In the genomic region with DNA sequence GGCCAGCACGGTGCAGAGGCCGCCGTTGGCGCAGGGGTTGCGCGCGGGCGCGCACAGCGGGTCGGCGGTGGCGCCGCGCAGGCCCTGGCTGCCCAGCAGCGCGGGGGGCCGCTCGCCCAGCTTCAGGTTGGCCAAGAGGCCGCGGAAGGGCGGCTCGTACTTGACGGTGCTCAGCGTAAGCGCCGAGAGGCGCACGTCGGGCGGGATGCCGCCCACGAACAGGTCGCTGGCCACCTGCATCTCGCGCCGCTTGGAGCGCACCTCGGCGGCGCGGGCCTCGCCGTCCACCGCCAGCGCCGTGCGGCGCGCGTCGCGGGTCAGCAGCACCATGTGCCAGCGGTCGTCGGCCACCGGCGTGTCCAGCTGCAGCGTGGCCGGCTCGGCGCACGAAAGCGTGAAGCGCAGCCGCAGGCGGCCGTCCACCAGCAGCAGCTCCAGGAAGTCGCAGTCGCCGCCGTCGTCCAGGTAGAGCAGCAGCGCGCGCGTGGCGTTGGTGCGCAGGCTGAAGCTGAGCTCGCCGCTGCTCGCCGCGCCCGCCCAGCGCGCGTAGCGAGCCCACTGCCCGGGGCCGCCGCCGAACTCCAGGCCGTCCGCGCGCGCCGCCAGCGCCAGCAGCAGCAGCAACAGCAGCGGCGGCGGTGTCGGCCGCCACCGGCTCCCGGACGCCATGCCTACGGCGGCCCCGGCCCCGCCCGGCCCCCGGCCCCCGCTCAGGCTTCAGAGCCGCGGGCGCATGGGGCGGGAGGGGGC, we compare ENCODE assay signal across 8 cellular contexts. TPM values are rescaled to one million over a fixed set of nuclear protein-coding genes. Genes with fewer than 3 reads are reported as not detected.
A peak's percentile ranks its signal among the peaks of the same experiment; 100 is the strongest.
DNase-seq lines count a peak whose midpoint lies in the region; ATAC-seq and TF ChIP-seq lines count a peak whose summit lies in the region.

No MANE protein-coding gene starts in this region.

- TF ChIP-seq POLR2A in body of pancreas (IDR thresholded peaks at IDR 0.05), result no peak
- no peak for TF ChIP-seq POLR2A in erythroblast (IDR thresholded peaks at IDR 0.05; ENCODE audit: low read length)

- DNase-seq in AG10803 (ENCODE audit: low read depth) (peak; percentile 20), body of pancreas (peak; percentile 25 to 70 (median 52)), left colon (peak in 1 of 2 donors; percentile 51), HuH-7.5 (ENCODE audit: low spot score) (no peak), erythroblast (lab: John Stamatoyannopoulos, UW) (no peak), HT-29 (ENCODE audit: low spot score) (no peak)
- no peak for DNase-seq in activated naive CD4-positive, alpha-beta T cell treated with anti-CD3 and anti-CD28 coated beads for 36 hours

- peaks cover 66% of the 10 kb centered on the region for H3K27me3 Mint-ChIP-seq in activated naive CD4-positive, alpha-beta T cell treated with anti-CD3 and anti-CD28 coated beads for 36 hours (ENCODE audit: low read depth)

- TF ChIP-seq CTCF in AG10803 (conservative IDR thresholded peaks at IDR 0.05; ENCODE audit: low read length) (no peak), HEK293 (tag by site-specific recombination; IDR thresholded peaks at IDR 0.05) (no peak), body of pancreas (IDR thresholded peaks at IDR 0.05) (no peak)

- peaks cover 14% of the 10 kb centered on the region for H3K4me1 Mint-ChIP-seq in activated naive CD4-positive, alpha-beta T cell treated with anti-CD3 and anti-CD28 coated beads for 36 hours (ENCODE audit: low read depth)

- H3K4me3 ChIP-seq in AG10803 (ENCODE audit: low read length) (no peak overlapping the region), HEK293 (ENCODE audit: low read depth, low read length) (no peak overlapping the region), body of pancreas (no peak overlapping the region)

- no peaks in the 10 kb centered on the region for H3K9me3 Mint-ChIP-seq in activated naive CD4-positive, alpha-beta T cell treated with anti-CD3 and anti-CD28 coated beads for 36 hours

- H3K4me1 ChIP-seq in HEK293 (ENCODE audit: control insufficient read depth, insufficient read depth, low read length) (no peaks in the 10 kb centered on the region), body of pancreas (peaks cover 13% of the 10 kb centered on the region)

- WGBS in body of pancreas, 2 donors, result 0 to 3% methylated on average over 1 to 69 of the region's 119 CpGs

- H3K4me3 Mint-ChIP-seq in activated naive CD4-positive, alpha-beta T cell treated with anti-CD3 and anti-CD28 coated beads for 36 hours, result no peak overlapping the region

- H3K27ac ChIP-seq in HEK293 (ENCODE audit: extremely low read depth, low read depth, low read length) (no peak overlapping the region), body of pancreas (no peak overlapping the region)

- no peak overlapping the region for H3K27ac Mint-ChIP-seq in activated naive CD4-positive, alpha-beta T cell treated with anti-CD3 and anti-CD28 coated beads for 36 hours

- H3K27me3 ChIP-seq in body of pancreas, result peaks cover 0 to 52% of the 10 kb centered on the region in 2 donors

- ATAC-seq in body of pancreas, result peak; percentile 54
- peak; percentile 87 for ATAC-seq in left colon

- H3K36me3 ChIP-seq in HEK293 (ENCODE audit: control insufficient read depth in 2 of 2, insufficient read depth in 1 of 2, low read length in 2 of 2) (no peaks in the 10 kb centered on the region), body of pancreas (replicated peaks in 1 of 2; ENCODE audit: insufficient read depth in 1 of 2, low read depth in 2 of 2) (no peaks in the 10 kb centered on the region)

- intact Hi-C loops in body of pancreas (cut with DNase I), result no loop called here
- intact Hi-C loops in left colon (cut with DNase I, micrococcal nuclease), result no loop called here
- intact Hi-C loops in activated naive CD4-positive, alpha-beta T cell treated with anti-CD3 and anti-CD28 coated beads for 36 hours (cut with micrococcal nuclease), result no loop called here

- H3K9me3 ChIP-seq in HEK293 (ENCODE audit: control insufficient read depth, insufficient read depth, low read depth, low read length), result no peaks in the 10 kb centered on the region
- no peaks in the 10 kb centered on the region for H3K9me3 ChIP-seq in body of pancreas

- CTCF ChIA-PET in HEK293 (lab: Yijun Ruan, JAX), result no interaction called here
- CTCF ChIA-PET in activated naive CD4-positive, alpha-beta T cell treated with anti-CD3 and anti-CD28 coated beads for 36 hours (lab: Charles Lee), result no interaction called here

- H3K36me3 Mint-ChIP-seq in activated naive CD4-positive, alpha-beta T cell treated with anti-CD3 and anti-CD28 coated beads for 36 hours (ENCODE audit: low read depth), result no peaks in the 10 kb centered on the region

- POLR2A ChIA-PET in HEK293 (lab: Yijun Ruan, JAX), result no interaction called here

TF ChIP-seq in HEK293, 187 proteins besides CTCF, POLR2A, EP300 and RAD21:
- TF ChIP-seq, protein P1, sequence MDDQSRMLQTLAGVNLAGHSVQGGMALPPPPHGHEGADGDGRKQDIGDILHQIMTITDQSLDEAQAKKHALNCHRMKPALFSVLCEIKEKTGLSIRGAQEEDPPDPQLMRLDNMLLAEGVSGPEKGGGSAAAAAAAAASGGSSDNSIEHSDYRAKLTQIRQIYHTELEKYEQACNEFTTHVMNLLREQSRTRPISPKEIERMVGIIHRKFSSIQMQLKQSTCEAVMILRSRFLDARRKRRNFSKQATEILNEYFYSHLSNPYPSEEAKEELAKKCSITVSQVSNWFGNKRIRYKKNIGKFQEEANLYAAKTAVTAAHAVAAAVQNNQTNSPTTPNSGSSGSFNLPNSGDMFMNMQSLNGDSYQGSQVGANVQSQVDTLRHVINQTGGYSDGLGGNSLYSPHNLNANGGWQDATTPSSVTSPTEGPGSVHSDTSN (CRISPR knock-in tag; IDR thresholded peaks at IDR 0.05), result peak; percentile 42; the same call in 1 of the 2 replicates
- TF ChIP-seq, protein P2, sequence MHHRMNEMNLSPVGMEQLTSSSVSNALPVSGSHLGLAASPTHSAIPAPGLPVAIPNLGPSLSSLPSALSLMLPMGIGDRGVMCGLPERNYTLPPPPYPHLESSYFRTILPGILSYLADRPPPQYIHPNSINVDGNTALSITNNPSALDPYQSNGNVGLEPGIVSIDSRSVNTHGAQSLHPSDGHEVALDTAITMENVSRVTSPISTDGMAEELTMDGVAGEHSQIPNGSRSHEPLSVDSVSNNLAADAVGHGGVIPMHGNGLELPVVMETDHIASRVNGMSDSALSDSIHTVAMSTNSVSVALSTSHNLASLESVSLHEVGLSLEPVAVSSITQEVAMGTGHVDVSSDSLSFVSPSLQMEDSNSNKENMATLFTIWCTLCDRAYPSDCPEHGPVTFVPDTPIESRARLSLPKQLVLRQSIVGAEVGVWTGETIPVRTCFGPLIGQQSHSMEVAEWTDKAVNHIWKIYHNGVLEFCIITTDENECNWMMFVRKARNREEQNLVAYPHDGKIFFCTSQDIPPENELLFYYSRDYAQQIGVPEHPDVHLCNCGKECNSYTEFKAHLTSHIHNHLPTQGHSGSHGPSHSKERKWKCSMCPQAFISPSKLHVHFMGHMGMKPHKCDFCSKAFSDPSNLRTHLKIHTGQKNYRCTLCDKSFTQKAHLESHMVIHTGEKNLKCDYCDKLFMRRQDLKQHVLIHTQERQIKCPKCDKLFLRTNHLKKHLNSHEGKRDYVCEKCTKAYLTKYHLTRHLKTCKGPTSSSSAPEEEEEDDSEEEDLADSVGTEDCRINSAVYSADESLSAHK (tag by site-specific recombination; IDR thresholded peaks at IDR 0.05), result no peak
- TF ChIP-seq, protein P3, sequence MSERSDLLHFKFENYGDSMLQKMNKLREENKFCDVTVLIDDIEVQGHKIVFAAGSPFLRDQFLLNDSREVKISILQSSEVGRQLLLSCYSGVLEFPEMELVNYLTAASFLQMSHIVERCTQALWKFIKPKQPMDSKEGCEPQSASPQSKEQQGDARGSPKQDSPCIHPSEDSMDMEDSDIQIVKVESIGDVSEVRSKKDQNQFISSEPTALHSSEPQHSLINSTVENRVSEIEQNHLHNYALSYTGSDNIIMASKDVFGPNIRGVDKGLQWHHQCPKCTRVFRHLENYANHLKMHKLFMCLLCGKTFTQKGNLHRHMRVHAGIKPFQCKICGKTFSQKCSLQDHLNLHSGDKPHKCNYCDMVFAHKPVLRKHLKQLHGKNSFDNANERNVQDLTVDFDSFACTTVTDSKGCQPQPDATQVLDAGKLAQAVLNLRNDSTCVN (tag by site-specific recombination; optimal IDR thresholded peaks at IDR 0.05), result peak; percentile 34
TF ChIP-seq in HEK293: peak in this region for 2.

RNA-seq across cellular contexts. Expression of a gene that starts 9.8 kb away (rescaled TPM):
- total RNA-seq in body of pancreas (1 to 10 TPM; 1.3 to 4.9 TPM), left colon (1 to 10 TPM; 3.6 to 5.3 TPM)
- not detected in 2 replicates for total RNA-seq in HT-29 (2014; rRNA removed; shearing (Covaris generic))
- total RNA-seq in activated naive CD4-positive, alpha-beta T cell treated with anti-CD3 and anti-CD28 coated beads for 36 hours, result under 1 TPM; 0.24 to 0.35 TPM

RNA-seq across cellular contexts. Expression of a gene that starts 30.7 kb away (rescaled TPM):
- total RNA-seq in body of pancreas (10 to 100 TPM in 1 of 2 donors, 1 to 10 TPM in 1; 4.6 to 17.9 TPM), left colon (1 to 10 TPM; 2.0 to 7.7 TPM)
- not detected in 2 replicates for total RNA-seq in HT-29 (2014; rRNA removed; shearing (Covaris generic))
- total RNA-seq in activated naive CD4-positive, alpha-beta T cell treated with anti-CD3 and anti-CD28 coated beads for 36 hours, result 1 to 10 TPM; 5.2 to 5.6 TPM

RNA-seq across cellular contexts. Expression of a gene that starts 46.6 kb away (rescaled TPM):
- total RNA-seq in body of pancreas (1 to 10 TPM in 1 of 2 donors, under 1 TPM in 1; 0.78 to 4.3 TPM), left colon (1 to 10 TPM in 1 of 2 donors, under 1 TPM in 1; 0.67 to 3.0 TPM)
- 0.16 and 0.23 TPM in 2 replicates for total RNA-seq in HT-29 (2014; rRNA removed; shearing (Covaris generic))
- under 1 TPM; 0.64 to 0.89 TPM for total RNA-seq in activated naive CD4-positive, alpha-beta T cell treated with anti-CD3 and anti-CD28 coated beads for 36 hours

Comparison
In these comparisons a context has a peak if more than half of its experiments do, and no peak if none do; other contexts are left out.
1. DNase-seq: peak in AG10803 (single experiment) and body of pancreas (4 of 4); none in HuH-7.5 (single experiment), erythroblast (0 of 2), HT-29 (single experiment) and activated naive CD4-positive, alpha-beta T cell treated with anti-CD3 and anti-CD28 coated beads for 36 hours (single experiment).